ENCODE assay signal across 25 cellular contexts in the genomic region with DNA sequence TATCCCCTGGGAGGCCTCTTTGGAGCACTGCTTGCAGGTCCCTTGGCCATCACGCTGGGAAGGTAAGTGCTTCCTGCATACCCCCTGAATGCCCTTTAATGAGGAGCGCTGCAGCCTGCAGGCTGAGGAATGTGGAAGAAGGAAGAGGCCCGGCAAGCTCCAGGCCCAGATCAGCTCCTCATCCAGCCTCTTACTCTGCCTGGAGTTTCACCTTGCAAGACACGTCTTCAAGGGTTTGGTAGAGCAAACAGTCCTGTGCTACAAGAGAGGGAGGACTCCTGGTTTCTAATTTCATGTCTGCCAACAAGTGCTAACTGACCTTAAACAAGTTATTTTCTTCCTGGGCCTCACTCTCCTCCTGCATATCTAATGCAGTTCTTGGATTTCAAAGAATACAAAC.
"Had no signal": no experiment of that assay in that cellular context is flagged by ENCODE, and none has a peak within 500 bp of the region (broad histone marks: within the 10 kb centered on the region; RNA-seq: fewer than 3 reads in every experiment).

No MANE protein-coding gene starts in this region.

- ATAC-seq: stimulated activated effector memory CD8-positive, alpha-beta T cell treated with anti-CD3 and anti-CD28 coated beads, Interleukin-12 subunit alpha, Interleukin-12 subunit beta, amount 100 ng/mL, for 72 hours; stimulated activated memory B cell treated with anti-CD40 and anti-IgM and Interleukin-4, amounts not matched to agents 10 μg/mL and 1 μg/mL and 100 μg/mL, for 72 hours; stimulated activated naive B cell treated with anti-CD40 and anti-IgM and Interleukin-4, amounts not matched to agents 10 μg/mL and 1 μg/mL and 100 μg/mL, for 72 hours; stimulated activated naive CD8-positive, alpha-beta T cell treated with anti-CD3 and anti-CD28 coated beads, Interleukin-15, amount 100 ng/mL, for 72 hours; stimulated activated naive CD8-positive, alpha-beta T cell treated with anti-CD3 and anti-CD28 coated beads, Interleukin-15, Interleukin-2, amounts not matched to agents 100 U/mL and 50 U/mL, for 24 hours had no signal

- H3K4me1 ChIP-seq: stomach, suprapubic skin, testis, thyroid gland, tibial artery, tibial nerve, transverse colon, uterus, vagina had no signal

- DNase-seq: stimulated activated CD4-positive, alpha-beta T cell treated with anti-CD3 and anti-CD28 coated beads, Interleukin-2, amount 100 ng/mL, for 48 hours; stimulated activated CD4-positive, alpha-beta T cell treated with anti-CD3 and anti-CD28 coated beads, Interleukin-4, amount 100 ng/mL, for 1 hour; stimulated activated CD4-positive, alpha-beta T cell treated with anti-CD3 and anti-CD28 coated beads, Interleukin-4, amount 100 ng/mL, for 24 hours; stimulated activated CD4-positive, alpha-beta T cell treated with anti-CD3 and anti-CD28 coated beads, Interleukin-4, amount 100 ng/mL, for 4 hours; stimulated activated CD8-positive, alpha-beta memory T cell treated with anti-CD3 and anti-CD28 coated beads, Interleukin-4, amount 100 ng/mL, for 48 hours; stimulated activated naive B cell treated with anti-CD40 and anti-IgM and Interleukin-4, amounts not matched to agents 10 μg/mL and 1 μg/mL and 100 μg/mL, for 72 hours; stimulated activated naive CD4-positive, alpha-beta T cell; stimulated activated naive CD4-positive, alpha-beta T cell treated with Interleukin-2 at 50 U/mL for 16 hours; stimulated activated naive CD8-positive, alpha-beta T cell treated with anti-CD3 and anti-CD28 coated beads, Interleukin-15, amount 100 ng/mL, for 72 hours; stimulated activated naive CD8-positive, alpha-beta T cell treated with anti-CD3 and anti-CD28 coated beads, Interleukin-15, Interleukin-2, amounts not matched to agents 100 U/mL and 50 U/mL, for 24 hours; stomach; substantia nigra; testis; thyroid gland; tibial artery; transverse colon; trophoblast cell; upper lobe of left lung; uterus had no signal

- H3K4me3 ChIP-seq: stomach, suprapubic skin, testis, thoracic aorta, thyroid gland, tibial artery, tibial nerve, transverse colon, upper lobe of left lung, uterus, vagina had no signal

- H3K36me3 ChIP-seq: uterus, vagina had no signal

- H3K9me3 ChIP-seq: stomach, suprapubic skin, testis, thoracic aorta, thyroid gland, tibial artery, tibial nerve, transverse colon, upper lobe of left lung, uterus, vagina had no signal

- H3K27me3 ChIP-seq: stomach, suprapubic skin, testis, thyroid gland, tibial artery, tibial nerve, transverse colon, upper lobe of left lung, uterus, vagina had no signal

- H3K27ac ChIP-seq: stomach, suprapubic skin, testis, thoracic aorta, thyroid gland, tibial artery, tibial nerve, transverse colon, upper lobe of left lung, uterus, vagina had no signal
